In the genomic region with DNA sequence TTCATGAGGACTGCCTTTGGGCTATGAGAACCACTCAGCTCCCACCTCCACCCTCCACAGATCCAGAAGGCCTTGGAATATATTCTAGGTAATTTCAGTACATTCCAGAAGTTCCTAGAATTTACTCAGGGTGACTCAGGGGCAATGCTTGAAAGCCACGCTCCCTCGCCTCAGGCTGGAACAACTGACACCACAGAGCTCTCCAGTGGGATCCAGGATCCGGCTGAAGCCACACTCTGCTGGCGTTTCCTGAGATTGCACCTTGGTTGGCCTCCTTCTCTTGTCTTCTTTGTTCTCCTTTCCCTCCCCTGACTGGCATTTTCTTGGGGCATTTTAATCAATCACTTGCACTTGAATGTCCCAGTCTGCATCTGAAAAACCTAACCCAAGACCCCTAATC, we compare ENCODE assay signal across 8 cellular contexts.
DNase-seq lines count a peak whose midpoint lies in the region; ATAC-seq and TF ChIP-seq lines count a peak whose summit lies in the region.

No MANE protein-coding gene starts in this region.

- peaks cover 9% of the 10 kb centered on the region for H3K4me1 ChIP-seq in fibroblast of lung (ENCODE audit: control insufficient read depth, extremely low read depth, insufficient read depth, low read length)

- H4K20me1 ChIP-seq in fibroblast of lung (ENCODE audit: control insufficient read depth, extremely low read depth, insufficient read depth, low read length), result no peaks in the 10 kb centered on the region

- H3K4me3 Mint-ChIP-seq in progenitor cell of endocrine pancreas (ENCODE audit: low read depth), result no peak overlapping the region
- no peak overlapping the region for H3K4me3 Mint-ChIP-seq in CD4-positive, alpha-beta T cell

- H3K9me3 ChIP-seq in fibroblast of lung (ENCODE audit: control insufficient read depth, insufficient read depth, low read depth, low read length), result no peaks in the 10 kb centered on the region
- H3K9me3 ChIP-seq in CD4-positive, alpha-beta T cell (ENCODE audit: control insufficient read depth, low read length), result no peaks in the 10 kb centered on the region

- no peaks in the 10 kb centered on the region for H3K36me3 ChIP-seq in fibroblast of lung (ENCODE audit: control insufficient read depth, insufficient read depth, low read length)

- H3K4me1 Mint-ChIP-seq in progenitor cell of endocrine pancreas (ENCODE audit: low read depth), result no peaks in the 10 kb centered on the region
- no peaks in the 10 kb centered on the region for H3K4me1 Mint-ChIP-seq in CD4-positive, alpha-beta T cell (ENCODE audit: low read depth)

- POLR2A ChIA-PET in RWPE1 (lab: Yijun Ruan, JAX; ENCODE audit: low non-redundant PET), result no interaction called here
- POLR2A ChIA-PET in CD4-positive, alpha-beta T cell (lab: Charles Lee), result no interaction called here

- ATAC-seq in GM19395 (IDR thresholded peaks at IDR 0.05; ENCODE audit: unreplicated experiment), result no peak
- ATAC-seq in CD4-positive, alpha-beta T cell (ENCODE audit: poor library complexity), result no peak
- ATAC-seq in HG02840 (IDR thresholded peaks at IDR 0.05; ENCODE audit: low FRiP score, unreplicated experiment), result no peak

- H3K36me3 Mint-ChIP-seq in progenitor cell of endocrine pancreas (ENCODE audit: insufficient read depth), result no peaks in the 10 kb centered on the region
- no peaks in the 10 kb centered on the region for H3K36me3 Mint-ChIP-seq in CD4-positive, alpha-beta T cell (ENCODE audit: low read depth)

- H3K4me3 ChIP-seq in fibroblast of lung (replicated peaks in 1 of 4; ENCODE audit: control extremely low read depth in 1 of 4, insufficient read depth in 1 of 4, low read depth in 3 of 4, low read length in 4 of 4), result no peak overlapping the region

- CTCF ChIA-PET in RWPE1 (lab: Yijun Ruan, JAX), result interaction anchor here (0.6 to 1.6 kb wide), 4 partner anchors 12 to 123 kb away, joined by 3 to 9 read pairs (median 5); no protein-coding TSS in a partner anchor
- CTCF ChIA-PET in CD4-positive, alpha-beta T cell (lab: Charles Lee), result no interaction called here

- peak; percentile 86 for DNase-seq in RWPE1 (ENCODE audit: low spot score)
- peak; percentile 52 to 92 for DNase-seq in fibroblast of lung (ENCODE audit: low read depth in 2 of 2)
- no peak for DNase-seq in progenitor cell of endocrine pancreas (ENCODE audit: low spot score, unreplicated experiment)
- DNase-seq in CD4-positive, alpha-beta T cell, result no peak
- no peak for DNase-seq in GM10266 (ENCODE audit: extremely low spot score)

- TF ChIP-seq CTCF in GM12872 (IDR thresholded peaks at IDR 0.05; ENCODE audit: insufficient read depth, low read depth, low read length) (peak; percentile 35; the same call in 1 of the 3 replicates), RWPE1 (conservative IDR thresholded peaks at IDR 0.05; ENCODE audit: low read depth) (no peak), fibroblast of lung (conservative IDR thresholded peaks at IDR 0.05 in 1 of 2, IDR thresholded peaks at IDR 0.05 in 1 of 2; ENCODE audit: low read depth in 1 of 2, low read length in 2 of 2) (peak in 1 of 2 donors; percentile 39), progenitor cell of endocrine pancreas (IDR thresholded peaks at IDR 0.05; ENCODE audit: unreplicated experiment) (peak; percentile 14), GM10266 (IDR thresholded peaks at IDR 0.05; ENCODE audit: control insufficient read depth, insufficient read depth, low read depth, missing control alignments) (no peak)
- no peak for TF ChIP-seq CTCF in CD4-positive, alpha-beta T cell (IDR thresholded peaks at IDR 0.05)

- peaks cover 8% of the 10 kb centered on the region for H3K27me3 Mint-ChIP-seq in progenitor cell of endocrine pancreas
- H3K27me3 Mint-ChIP-seq in CD4-positive, alpha-beta T cell, result peaks cover 21% of the 10 kb centered on the region

- H2AFZ ChIP-seq in fibroblast of lung (ENCODE audit: low read length), result no peak overlapping the region

- no peak overlapping the region for H3K27ac Mint-ChIP-seq in progenitor cell of endocrine pancreas
- no peak overlapping the region for H3K27ac Mint-ChIP-seq in CD4-positive, alpha-beta T cell

- H3K27ac ChIP-seq in RWPE1, result peak overlapping the region; percentile 56
- no peak overlapping the region for H3K27ac ChIP-seq in fibroblast of lung (ENCODE audit: insufficient read depth, low read length)
- H3K27ac ChIP-seq in CD4-positive, alpha-beta T cell (ENCODE audit: low read depth, low read length), result no peak overlapping the region

- H3K79me2 ChIP-seq in fibroblast of lung (ENCODE audit: control insufficient read depth, insufficient read depth, low read length), result no peaks in the 10 kb centered on the region

- no peak overlapping the region for H3K9ac ChIP-seq in fibroblast of lung (ENCODE audit: insufficient read depth, low read length)

- H3K27me3 ChIP-seq in fibroblast of lung (ENCODE audit: control insufficient read depth, insufficient read depth, low read length), result no peaks in the 10 kb centered on the region
- H3K27me3 ChIP-seq in CD4-positive, alpha-beta T cell (ENCODE audit: control insufficient read depth, insufficient read depth, low read length), result no peaks in the 10 kb centered on the region

- H3K4me2 ChIP-seq in fibroblast of lung (ENCODE audit: extremely low read depth, insufficient read depth, low read length), result no peak overlapping the region

- intact Hi-C loops in CD4-positive, alpha-beta T cell (cut with DNase I, micrococcal nuclease), result no loop called here

- H3K9me3 Mint-ChIP-seq in progenitor cell of endocrine pancreas (ENCODE audit: low read depth), result peaks cover 9% of the 10 kb centered on the region
- no peaks in the 10 kb centered on the region for H3K9me3 Mint-ChIP-seq in CD4-positive, alpha-beta T cell

Comparison
In these comparisons a context has a peak if more than half of its experiments do, and no peak if none do; other contexts are left out.
1. CTCF ChIP-seq: peak in GM12872 (single experiment) and progenitor cell of endocrine pancreas (single experiment); none in RWPE1 (single experiment), CD4-positive, alpha-beta T cell (single experiment) and GM10266 (single experiment).
2. DNase-seq: peak in RWPE1 (single experiment) and fibroblast of lung (2 of 2); none in progenitor cell of endocrine pancreas (single experiment), CD4-positive, alpha-beta T cell (0 of 10) and GM10266 (single experiment).